Comparison of ENCODE assay signal across 1 cellular context in genomic region chr10:78972947-78973900, GRCh38.
TF ChIP-seq lines count a peak whose summit lies in the region.

No MANE protein-coding gene starts in this region.

TF ChIP-seq in HepG2, 621 proteins besides CTCF, POLR2A, EP300 and RAD21 (continued from another document and continues in another):
- TF ChIP-seq, protein P1, sequence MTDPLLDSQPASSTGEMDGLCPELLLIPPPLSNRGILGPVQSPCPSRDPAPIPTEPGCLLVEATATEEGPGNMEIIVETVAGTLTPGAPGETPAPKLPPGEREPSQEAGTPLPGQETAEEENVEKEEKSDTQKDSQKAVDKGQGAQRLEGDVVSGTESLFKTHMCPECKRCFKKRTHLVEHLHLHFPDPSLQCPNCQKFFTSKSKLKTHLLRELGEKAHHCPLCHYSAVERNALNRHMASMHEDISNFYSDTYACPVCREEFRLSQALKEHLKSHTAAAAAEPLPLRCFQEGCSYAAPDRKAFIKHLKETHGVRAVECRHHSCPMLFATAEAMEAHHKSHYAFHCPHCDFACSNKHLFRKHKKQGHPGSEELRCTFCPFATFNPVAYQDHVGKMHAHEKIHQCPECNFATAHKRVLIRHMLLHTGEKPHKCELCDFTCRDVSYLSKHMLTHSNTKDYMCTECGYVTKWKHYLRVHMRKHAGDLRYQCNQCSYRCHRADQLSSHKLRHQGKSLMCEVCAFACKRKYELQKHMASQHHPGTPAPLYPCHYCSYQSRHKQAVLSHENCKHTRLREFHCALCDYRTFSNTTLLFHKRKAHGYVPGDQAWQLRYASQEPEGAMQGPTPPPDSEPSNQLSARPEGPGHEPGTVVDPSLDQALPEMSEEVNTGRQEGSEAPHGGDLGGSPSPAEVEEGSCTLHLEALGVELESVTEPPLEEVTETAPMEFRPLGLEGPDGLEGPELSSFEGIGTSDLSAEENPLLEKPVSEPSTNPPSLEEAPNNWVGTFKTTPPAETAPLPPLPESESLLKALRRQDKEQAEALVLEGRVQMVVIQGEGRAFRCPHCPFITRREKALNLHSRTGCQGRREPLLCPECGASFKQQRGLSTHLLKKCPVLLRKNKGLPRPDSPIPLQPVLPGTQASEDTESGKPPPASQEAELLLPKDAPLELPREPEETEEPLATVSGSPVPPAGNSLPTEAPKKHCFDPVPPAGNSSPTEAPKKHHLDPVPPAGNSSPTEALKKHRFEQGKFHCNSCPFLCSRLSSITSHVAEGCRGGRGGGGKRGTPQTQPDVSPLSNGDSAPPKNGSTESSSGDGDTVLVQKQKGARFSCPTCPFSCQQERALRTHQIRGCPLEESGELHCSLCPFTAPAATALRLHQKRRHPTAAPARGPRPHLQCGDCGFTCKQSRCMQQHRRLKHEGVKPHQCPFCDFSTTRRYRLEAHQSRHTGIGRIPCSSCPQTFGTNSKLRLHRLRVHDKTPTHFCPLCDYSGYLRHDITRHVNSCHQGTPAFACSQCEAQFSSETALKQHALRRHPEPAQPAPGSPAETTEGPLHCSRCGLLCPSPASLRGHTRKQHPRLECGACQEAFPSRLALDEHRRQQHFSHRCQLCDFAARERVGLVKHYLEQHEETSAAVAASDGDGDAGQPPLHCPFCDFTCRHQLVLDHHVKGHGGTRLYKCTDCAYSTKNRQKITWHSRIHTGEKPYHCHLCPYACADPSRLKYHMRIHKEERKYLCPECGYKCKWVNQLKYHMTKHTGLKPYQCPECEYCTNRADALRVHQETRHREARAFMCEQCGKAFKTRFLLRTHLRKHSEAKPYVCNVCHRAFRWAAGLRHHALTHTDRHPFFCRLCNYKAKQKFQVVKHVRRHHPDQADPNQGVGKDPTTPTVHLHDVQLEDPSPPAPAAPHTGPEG (CRISPR knock-in tag; IDR thresholded peaks at IDR 0.05) = no peak; the same call in 1 of the 2 replicates
- TF ChIP-seq, protein P2, sequence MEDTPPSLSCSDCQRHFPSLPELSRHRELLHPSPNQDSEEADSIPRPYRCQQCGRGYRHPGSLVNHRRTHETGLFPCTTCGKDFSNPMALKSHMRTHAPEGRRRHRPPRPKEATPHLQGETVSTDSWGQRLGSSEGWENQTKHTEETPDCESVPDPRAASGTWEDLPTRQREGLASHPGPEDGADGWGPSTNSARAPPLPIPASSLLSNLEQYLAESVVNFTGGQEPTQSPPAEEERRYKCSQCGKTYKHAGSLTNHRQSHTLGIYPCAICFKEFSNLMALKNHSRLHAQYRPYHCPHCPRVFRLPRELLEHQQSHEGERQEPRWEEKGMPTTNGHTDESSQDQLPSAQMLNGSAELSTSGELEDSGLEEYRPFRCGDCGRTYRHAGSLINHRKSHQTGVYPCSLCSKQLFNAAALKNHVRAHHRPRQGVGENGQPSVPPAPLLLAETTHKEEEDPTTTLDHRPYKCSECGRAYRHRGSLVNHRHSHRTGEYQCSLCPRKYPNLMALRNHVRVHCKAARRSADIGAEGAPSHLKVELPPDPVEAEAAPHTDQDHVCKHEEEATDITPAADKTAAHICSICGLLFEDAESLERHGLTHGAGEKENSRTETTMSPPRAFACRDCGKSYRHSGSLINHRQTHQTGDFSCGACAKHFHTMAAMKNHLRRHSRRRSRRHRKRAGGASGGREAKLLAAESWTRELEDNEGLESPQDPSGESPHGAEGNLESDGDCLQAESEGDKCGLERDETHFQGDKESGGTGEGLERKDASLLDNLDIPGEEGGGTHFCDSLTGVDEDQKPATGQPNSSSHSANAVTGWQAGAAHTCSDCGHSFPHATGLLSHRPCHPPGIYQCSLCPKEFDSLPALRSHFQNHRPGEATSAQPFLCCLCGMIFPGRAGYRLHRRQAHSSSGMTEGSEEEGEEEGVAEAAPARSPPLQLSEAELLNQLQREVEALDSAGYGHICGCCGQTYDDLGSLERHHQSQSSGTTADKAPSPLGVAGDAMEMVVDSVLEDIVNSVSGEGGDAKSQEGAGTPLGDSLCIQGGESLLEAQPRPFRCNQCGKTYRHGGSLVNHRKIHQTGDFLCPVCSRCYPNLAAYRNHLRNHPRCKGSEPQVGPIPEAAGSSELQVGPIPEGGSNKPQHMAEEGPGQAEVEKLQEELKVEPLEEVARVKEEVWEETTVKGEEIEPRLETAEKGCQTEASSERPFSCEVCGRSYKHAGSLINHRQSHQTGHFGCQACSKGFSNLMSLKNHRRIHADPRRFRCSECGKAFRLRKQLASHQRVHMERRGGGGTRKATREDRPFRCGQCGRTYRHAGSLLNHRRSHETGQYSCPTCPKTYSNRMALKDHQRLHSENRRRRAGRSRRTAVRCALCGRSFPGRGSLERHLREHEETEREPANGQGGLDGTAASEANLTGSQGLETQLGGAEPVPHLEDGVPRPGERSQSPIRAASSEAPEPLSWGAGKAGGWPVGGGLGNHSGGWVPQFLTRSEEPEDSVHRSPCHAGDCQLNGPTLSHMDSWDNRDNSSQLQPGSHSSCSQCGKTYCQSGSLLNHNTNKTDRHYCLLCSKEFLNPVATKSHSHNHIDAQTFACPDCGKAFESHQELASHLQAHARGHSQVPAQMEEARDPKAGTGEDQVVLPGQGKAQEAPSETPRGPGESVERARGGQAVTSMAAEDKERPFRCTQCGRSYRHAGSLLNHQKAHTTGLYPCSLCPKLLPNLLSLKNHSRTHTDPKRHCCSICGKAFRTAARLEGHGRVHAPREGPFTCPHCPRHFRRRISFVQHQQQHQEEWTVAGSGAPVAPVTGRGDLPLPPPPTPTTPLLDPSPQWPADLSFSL (CRISPR knock-in tag; IDR thresholded peaks at IDR 0.05) = peak; percentile 92
- no peak for TF ChIP-seq NR3C1 (CRISPR knock-in tag; IDR thresholded peaks at IDR 0.05)
- TF ChIP-seq MED13 (CRISPR knock-in tag; IDR thresholded peaks at IDR 0.05) = no peak
- TF ChIP-seq FOXP1 (IDR thresholded peaks at IDR 0.05) = no peak
- TF ChIP-seq FOXP1 (CRISPR knock-in tag; IDR thresholded peaks at IDR 0.05) = peak; percentile 88
- TF ChIP-seq ZIK1 (CRISPR knock-in tag; IDR thresholded peaks at IDR 0.05; ENCODE audit: borderline replicate concordance, low read depth) = 0 out of 2 replicates have a peak, but pooled peaks have one; percentile 47
- TF ChIP-seq ELK4 (CRISPR knock-in tag; IDR thresholded peaks at IDR 0.05; ENCODE audit: borderline replicate concordance) = no peak
- no peak for TF ChIP-seq ZEB1 (IDR thresholded peaks at IDR 0.05; ENCODE audit: insufficient replicate concordance, low read depth)
- TF ChIP-seq MYC (CRISPR knock-in tag; IDR thresholded peaks at IDR 0.05; ENCODE audit: borderline replicate concordance) = peak; percentile 74; the same call in 1 of the 2 replicates
- no peak for TF ChIP-seq ZSCAN29 (CRISPR knock-in tag; conservative IDR thresholded peaks at IDR 0.05)
- no peak for TF ChIP-seq NFATC3 (CRISPR knock-in tag; IDR thresholded peaks at IDR 0.05)
- TF ChIP-seq MTF2 (CRISPR knock-in tag; IDR thresholded peaks at IDR 0.05; ENCODE audit: borderline replicate concordance) = no peak
- TF ChIP-seq KAT7 (CRISPR knock-in tag; IDR thresholded peaks at IDR 0.05; ENCODE audit: borderline replicate concordance) = no peak
- TF ChIP-seq GPBP1L1 (CRISPR knock-in tag; IDR thresholded peaks at IDR 0.05) = no peak
- TF ChIP-seq ZNF773 (CRISPR knock-in tag; IDR thresholded peaks at IDR 0.05; ENCODE audit: borderline replicate concordance) = 0 out of 2 replicates have a peak, but pooled peaks have one; percentile 35
- no peak for TF ChIP-seq SCMH1 (CRISPR knock-in tag; IDR thresholded peaks at IDR 0.05; ENCODE audit: borderline replicate concordance)
- TF ChIP-seq MBNL3 (CRISPR knock-in tag; conservative IDR thresholded peaks at IDR 0.05) = no peak
- no peak; the same call in 1 of the 2 replicates for TF ChIP-seq HIVEP1 (CRISPR knock-in tag; IDR thresholded peaks at IDR 0.05)
- no peak for TF ChIP-seq ZNF333 (CRISPR knock-in tag; IDR thresholded peaks at IDR 0.05; ENCODE audit: borderline replicate concordance)
- TF ChIP-seq ZNF546 (CRISPR knock-in tag; conservative IDR thresholded peaks at IDR 0.05) = no peak; the same call in 1 of the 2 replicates
- no peak for TF ChIP-seq ARHGAP35 (CRISPR knock-in tag; IDR thresholded peaks at IDR 0.05; ENCODE audit: borderline replicate concordance)
- no peak for TF ChIP-seq ZNF17 (CRISPR knock-in tag; IDR thresholded peaks at IDR 0.05)
- peak; percentile 13; the same call in 1 of the 2 replicates for TF ChIP-seq TBX3 (IDR thresholded peaks at IDR 0.05; ENCODE audit: borderline replicate concordance)
- no peak for TF ChIP-seq SOX6 (IDR thresholded peaks at IDR 0.05)
- 0 out of 2 replicates have a peak, but pooled peaks have one; percentile 7 for TF ChIP-seq SOX6 (CRISPR knock-in tag; IDR thresholded peaks at IDR 0.05)
- TF ChIP-seq HHEX (CRISPR knock-in tag; IDR thresholded peaks at IDR 0.05) = no peak
- no peak for TF ChIP-seq PHF5A (CRISPR knock-in tag; IDR thresholded peaks at IDR 0.05; ENCODE audit: low read depth, unreplicated experiment)
- no peak for TF ChIP-seq MAFG (CRISPR knock-in tag; IDR thresholded peaks at IDR 0.05)
- TF ChIP-seq ZKSCAN8 (CRISPR knock-in tag; IDR thresholded peaks at IDR 0.05; ENCODE audit: borderline replicate concordance) = no peak
- TF ChIP-seq ISL2 (CRISPR knock-in tag; IDR thresholded peaks at IDR 0.05) = no peak; the same call in none of the 2 replicates
- TF ChIP-seq KAT2B (IDR thresholded peaks at IDR 0.05; ENCODE audit: borderline replicate concordance, low read depth, low read length) = no peak
- TF ChIP-seq FOXJ3 (CRISPR knock-in tag; IDR thresholded peaks at IDR 0.05; ENCODE audit: borderline replicate concordance) = no peak
- TF ChIP-seq CHCHD3 (CRISPR knock-in tag; IDR thresholded peaks at IDR 0.05) = peak; percentile 48; the same call in 1 of the 2 replicates
- TF ChIP-seq, protein P3, sequence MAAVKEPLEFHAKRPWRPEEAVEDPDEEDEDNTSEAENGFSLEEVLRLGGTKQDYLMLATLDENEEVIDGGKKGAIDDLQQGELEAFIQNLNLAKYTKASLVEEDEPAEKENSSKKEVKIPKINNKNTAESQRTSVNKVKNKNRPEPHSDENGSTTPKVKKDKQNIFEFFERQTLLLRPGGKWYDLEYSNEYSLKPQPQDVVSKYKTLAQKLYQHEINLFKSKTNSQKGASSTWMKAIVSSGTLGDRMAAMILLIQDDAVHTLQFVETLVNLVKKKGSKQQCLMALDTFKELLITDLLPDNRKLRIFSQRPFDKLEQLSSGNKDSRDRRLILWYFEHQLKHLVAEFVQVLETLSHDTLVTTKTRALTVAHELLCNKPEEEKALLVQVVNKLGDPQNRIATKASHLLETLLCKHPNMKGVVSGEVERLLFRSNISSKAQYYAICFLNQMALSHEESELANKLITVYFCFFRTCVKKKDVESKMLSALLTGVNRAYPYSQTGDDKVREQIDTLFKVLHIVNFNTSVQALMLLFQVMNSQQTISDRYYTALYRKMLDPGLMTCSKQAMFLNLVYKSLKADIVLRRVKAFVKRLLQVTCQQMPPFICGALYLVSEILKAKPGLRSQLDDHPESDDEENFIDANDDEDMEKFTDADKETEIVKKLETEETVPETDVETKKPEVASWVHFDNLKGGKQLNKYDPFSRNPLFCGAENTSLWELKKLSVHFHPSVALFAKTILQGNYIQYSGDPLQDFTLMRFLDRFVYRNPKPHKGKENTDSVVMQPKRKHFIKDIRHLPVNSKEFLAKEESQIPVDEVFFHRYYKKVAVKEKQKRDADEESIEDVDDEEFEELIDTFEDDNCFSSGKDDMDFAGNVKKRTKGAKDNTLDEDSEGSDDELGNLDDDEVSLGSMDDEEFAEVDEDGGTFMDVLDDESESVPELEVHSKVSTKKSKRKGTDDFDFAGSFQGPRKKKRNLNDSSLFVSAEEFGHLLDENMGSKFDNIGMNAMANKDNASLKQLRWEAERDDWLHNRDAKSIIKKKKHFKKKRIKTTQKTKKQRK (IDR thresholded peaks at IDR 0.05; ENCODE audit: low read length) = no peak
- TF ChIP-seq ZBTB7B (CRISPR knock-in tag; IDR thresholded peaks at IDR 0.05) = peak; percentile 78
- TF ChIP-seq JARID2 (CRISPR knock-in tag; IDR thresholded peaks at IDR 0.05; ENCODE audit: insufficient replicate concordance) = no peak
- no peak for TF ChIP-seq HOXA3 (CRISPR knock-in tag; IDR thresholded peaks at IDR 0.05)
- TF ChIP-seq SETDB1 (CRISPR knock-in tag; IDR thresholded peaks at IDR 0.05; ENCODE audit: borderline replicate concordance) = no peak
- TF ChIP-seq ZNF292 (CRISPR knock-in tag; IDR thresholded peaks at IDR 0.05; ENCODE audit: borderline replicate concordance, low read depth) = peak; percentile 11
- TF ChIP-seq HMG20B (CRISPR knock-in tag; conservative IDR thresholded peaks at IDR 0.05) = no peak
- no peak for TF ChIP-seq MLX (CRISPR knock-in tag; IDR thresholded peaks at IDR 0.05)
